In genomic region chr1:204494281-204495077, GRCh38 we compare ENCODE assay signal across 1 cellular context.
TF ChIP-seq lines count a peak whose summit lies in the region.

PIK3C2B (minus strand) TSS chr1:204494805; CDS start chr1:204469802, 25,003 bp downstream.

TF ChIP-seq in HEK293, 187 proteins besides CTCF, POLR2A, EP300 and RAD21 (continued from another document):
- TF ChIP-seq ZBTB26 (tag by site-specific recombination; optimal IDR thresholded peaks at IDR 0.05) (peak; percentile 97), ZNF341 (tag by site-specific recombination; IDR thresholded peaks at IDR 0.05; ENCODE audit: low read depth) (peak; percentile 68), SP3 (tag by site-specific recombination; IDR thresholded peaks at IDR 0.05) (peak; percentile 76), PRDM1 (tag by site-specific recombination; IDR thresholded peaks at IDR 0.05) (peak; percentile 72), BCL11B (tag by site-specific recombination; IDR thresholded peaks at IDR 0.05; ENCODE audit: low read depth) (no peak), PRDM10 (tag by site-specific recombination; IDR thresholded peaks at IDR 0.05) (peak; percentile 9), GLI2 (tag by site-specific recombination; IDR thresholded peaks at IDR 0.05; ENCODE audit: borderline replicate concordance, low read depth) (no peak), ZNF449 (tag by site-specific recombination; IDR thresholded peaks at IDR 0.05) (peak; percentile 91), ZBTB17 (tag by site-specific recombination; IDR thresholded peaks at IDR 0.05) (peak; percentile 80), GLIS2 (tag by site-specific recombination; IDR thresholded peaks at IDR 0.05) (peak; percentile 81), KLF7 (tag by site-specific recombination; IDR thresholded peaks at IDR 0.05; ENCODE audit: borderline replicate concordance) (peak; percentile 48; the same call in 1 of the 2 replicates), SP7 (tag by site-specific recombination; IDR thresholded peaks at IDR 0.05) (0 out of 2 replicates have a peak, but pooled peaks have one; percentile 22)
